In genomic region chr20:956330-956951, GRCh38 we compare ENCODE assay signal across 1 cellular context.
A peak's percentile ranks its signal among the peaks of the same experiment; 100 is the strongest.
TF ChIP-seq lines count a peak whose summit lies in the region.

No MANE protein-coding gene starts in this region.

TF ChIP-seq in HepG2, 621 proteins besides CTCF, POLR2A, EP300 and RAD21 (continued from another document and continues in another):
- TF ChIP-seq, protein P1, sequence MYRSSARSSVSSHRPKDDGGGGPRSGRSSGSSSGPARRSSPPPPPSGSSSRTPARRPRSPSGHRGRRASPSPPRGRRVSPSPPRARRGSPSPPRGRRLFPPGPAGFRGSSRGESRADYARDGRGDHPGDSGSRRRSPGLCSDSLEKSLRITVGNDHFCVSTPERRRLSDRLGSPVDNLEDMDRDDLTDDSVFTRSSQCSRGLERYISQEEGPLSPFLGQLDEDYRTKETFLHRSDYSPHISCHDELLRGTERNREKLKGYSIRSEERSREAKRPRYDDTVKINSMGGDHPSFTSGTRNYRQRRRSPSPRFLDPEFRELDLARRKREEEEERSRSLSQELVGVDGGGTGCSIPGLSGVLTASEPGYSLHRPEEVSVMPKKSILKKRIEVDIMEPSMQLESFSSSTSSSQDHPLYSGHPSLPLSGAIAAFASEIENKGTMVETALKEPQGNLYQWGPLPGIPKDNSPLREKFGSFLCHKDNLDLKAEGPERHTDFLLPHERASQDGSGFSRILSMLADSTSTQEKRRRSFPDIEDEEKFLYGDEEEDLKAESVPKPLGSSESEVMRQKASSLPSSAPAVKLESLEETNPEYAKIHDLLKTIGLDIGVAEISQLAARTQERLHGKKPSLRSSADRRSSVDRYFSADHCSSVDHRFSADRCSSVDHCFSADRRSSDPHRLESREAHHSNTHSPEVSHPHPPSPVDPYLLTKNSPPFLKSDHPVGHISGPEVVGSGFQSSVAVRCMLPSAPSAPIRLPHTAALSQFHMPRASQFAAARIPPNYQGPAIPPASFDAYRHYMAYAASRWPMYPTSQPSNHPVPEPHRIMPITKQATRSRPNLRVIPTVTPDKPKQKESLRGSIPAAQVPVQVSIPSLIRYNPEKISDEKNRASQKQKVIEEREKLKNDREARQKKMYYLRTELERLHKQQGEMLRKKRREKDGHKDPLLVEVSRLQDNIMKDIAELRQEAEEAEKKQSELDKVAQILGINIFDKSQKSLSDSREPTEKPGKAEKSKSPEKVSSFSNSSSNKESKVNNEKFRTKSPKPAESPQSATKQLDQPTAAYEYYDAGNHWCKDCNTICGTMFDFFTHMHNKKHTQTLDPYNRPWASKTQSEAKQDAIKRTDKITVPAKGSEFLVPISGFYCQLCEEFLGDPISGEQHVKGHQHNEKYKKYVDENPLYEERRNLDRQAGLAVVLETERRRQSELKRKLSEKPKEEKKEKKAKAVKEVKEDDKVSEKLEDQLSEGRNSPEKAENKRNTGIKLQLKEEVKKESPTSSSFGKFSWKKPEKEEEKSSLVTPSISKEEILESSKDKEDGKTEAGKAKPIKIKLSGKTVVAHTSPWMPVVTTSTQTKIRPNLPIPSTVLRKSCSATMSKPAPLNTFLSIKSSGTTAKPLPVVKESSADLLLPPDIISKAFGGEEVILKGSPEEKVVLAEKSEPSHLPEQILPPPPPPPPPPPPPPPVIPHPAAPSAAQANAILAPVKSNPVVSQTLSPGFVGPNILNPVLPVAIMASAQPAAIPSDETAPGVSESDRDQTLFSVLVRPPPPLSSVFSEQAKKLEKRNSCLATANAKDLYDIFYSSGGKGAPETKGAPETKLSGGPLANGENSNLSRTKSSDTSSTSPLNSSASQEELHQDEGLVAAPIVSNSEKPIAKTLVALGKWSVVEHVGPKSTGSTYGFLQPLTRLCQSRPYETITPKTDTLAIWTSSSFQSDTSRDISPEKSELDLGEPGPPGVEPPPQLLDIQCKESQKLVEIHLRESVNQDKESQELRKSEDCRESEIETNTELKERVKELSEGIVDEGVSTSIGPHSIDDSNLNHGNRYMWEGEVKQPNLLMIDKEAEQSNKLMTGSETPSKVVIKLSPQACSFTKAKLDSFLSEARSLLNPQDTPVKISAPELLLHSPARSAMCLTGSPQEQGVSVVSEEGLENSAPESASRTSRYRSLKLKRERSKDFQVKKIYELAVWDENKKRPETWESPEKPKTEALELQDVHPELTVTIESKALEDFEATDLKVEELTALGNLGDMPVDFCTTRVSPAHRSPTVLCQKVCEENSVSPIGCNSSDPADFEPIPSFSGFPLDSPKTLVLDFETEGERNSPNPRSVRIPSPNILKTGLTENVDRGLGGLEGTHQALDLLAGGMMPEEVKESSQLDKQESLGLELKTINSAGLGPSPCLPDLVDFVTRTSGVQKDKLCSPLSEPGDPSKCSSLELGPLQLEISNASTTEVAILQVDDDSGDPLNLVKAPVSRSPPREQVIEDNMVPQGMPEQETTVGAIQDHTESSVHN (CRISPR knock-in tag; IDR thresholded peaks at IDR 0.05), result peak; percentile 81; the same call in 1 of the 2 replicates
- no peak for TF ChIP-seq AGO2 (optimal IDR thresholded peaks at IDR 0.05; ENCODE audit: low read depth, low read length)
- TF ChIP-seq MEF2D (CRISPR knock-in tag; IDR thresholded peaks at IDR 0.05), result peak; percentile 35; the same call in 1 of the 2 replicates
- TF ChIP-seq LBX2 (CRISPR knock-in tag; IDR thresholded peaks at IDR 0.05; ENCODE audit: borderline replicate concordance), result 0 out of 2 replicates have a peak, but pooled peaks have one; percentile 81
- peak; percentile 58; the same call in 1 of the 2 replicates for TF ChIP-seq ZNF225 (CRISPR knock-in tag; IDR thresholded peaks at IDR 0.05)
- no peak for TF ChIP-seq SOX5 (CRISPR knock-in tag; IDR thresholded peaks at IDR 0.05; ENCODE audit: borderline replicate concordance)
- TF ChIP-seq, protein P2, sequence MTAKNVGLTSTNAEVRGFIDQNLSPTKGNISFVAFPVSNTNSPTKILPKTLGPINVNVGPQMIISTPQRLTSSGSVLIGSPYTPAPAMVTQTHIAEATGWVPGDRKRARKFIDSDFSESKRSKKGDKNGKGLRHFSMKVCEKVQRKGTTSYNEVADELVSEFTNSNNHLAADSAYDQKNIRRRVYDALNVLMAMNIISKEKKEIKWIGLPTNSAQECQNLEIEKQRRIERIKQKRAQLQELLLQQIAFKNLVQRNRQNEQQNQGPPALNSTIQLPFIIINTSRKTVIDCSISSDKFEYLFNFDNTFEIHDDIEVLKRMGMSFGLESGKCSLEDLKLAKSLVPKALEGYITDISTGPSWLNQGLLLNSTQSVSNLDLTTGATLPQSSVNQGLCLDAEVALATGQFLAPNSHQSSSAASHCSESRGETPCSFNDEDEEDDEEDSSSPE (CRISPR knock-in tag; IDR thresholded peaks at IDR 0.05), result 0 out of 2 replicates have a peak, but pooled peaks have one; percentile 23
- TF ChIP-seq KLF11 (CRISPR knock-in tag; IDR thresholded peaks at IDR 0.05), result no peak
- TF ChIP-seq ZFX (CRISPR knock-in tag; IDR thresholded peaks at IDR 0.05; ENCODE audit: low read depth), result 0 out of 2 replicates have a peak, but pooled peaks have one; percentile 31
- 0 out of 2 replicates have a peak, but pooled peaks have one; percentile 19 for TF ChIP-seq MED1 (CRISPR knock-in tag; IDR thresholded peaks at IDR 0.05)
- TF ChIP-seq NCOA2 (CRISPR knock-in tag; IDR thresholded peaks at IDR 0.05), result 0 out of 2 replicates have a peak, but pooled peaks have one; percentile 15
- TF ChIP-seq HOXD1 (CRISPR knock-in tag; IDR thresholded peaks at IDR 0.05), result no peak
- peak; percentile 67; the same call in 1 of the 2 replicates for TF ChIP-seq RNF2 (conservative IDR thresholded peaks at IDR 0.05; ENCODE audit: low read depth)
- no peak for TF ChIP-seq PHF20 (CRISPR knock-in tag; IDR thresholded peaks at IDR 0.05)
- TF ChIP-seq, protein P3, sequence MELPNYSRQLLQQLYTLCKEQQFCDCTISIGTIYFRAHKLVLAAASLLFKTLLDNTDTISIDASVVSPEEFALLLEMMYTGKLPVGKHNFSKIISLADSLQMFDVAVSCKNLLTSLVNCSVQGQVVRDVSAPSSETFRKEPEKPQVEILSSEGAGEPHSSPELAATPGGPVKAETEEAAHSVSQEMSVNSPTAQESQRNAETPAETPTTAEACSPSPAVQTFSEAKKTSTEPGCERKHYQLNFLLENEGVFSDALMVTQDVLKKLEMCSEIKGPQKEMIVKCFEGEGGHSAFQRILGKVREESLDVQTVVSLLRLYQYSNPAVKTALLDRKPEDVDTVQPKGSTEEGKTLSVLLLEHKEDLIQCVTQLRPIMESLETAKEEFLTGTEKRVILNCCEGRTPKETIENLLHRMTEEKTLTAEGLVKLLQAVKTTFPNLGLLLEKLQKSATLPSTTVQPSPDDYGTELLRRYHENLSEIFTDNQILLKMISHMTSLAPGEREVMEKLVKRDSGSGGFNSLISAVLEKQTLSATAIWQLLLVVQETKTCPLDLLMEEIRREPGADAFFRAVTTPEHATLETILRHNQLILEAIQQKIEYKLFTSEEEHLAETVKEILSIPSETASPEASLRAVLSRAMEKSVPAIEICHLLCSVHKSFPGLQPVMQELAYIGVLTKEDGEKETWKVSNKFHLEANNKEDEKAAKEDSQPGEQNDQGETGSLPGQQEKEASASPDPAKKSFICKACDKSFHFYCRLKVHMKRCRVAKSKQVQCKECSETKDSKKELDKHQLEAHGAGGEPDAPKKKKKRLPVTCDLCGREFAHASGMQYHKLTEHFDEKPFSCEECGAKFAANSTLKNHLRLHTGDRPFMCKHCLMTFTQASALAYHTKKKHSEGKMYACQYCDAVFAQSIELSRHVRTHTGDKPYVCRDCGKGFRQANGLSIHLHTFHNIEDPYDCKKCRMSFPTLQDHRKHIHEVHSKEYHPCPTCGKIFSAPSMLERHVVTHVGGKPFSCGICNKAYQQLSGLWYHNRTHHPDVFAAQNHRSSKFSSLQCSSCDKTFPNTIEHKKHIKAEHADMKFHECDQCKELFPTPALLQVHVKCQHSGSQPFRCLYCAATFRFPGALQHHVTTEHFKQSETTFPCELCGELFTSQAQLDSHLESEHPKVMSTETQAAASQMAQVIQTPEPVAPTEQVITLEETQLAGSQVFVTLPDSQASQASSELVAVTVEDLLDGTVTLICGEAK (IDR thresholded peaks at IDR 0.05), result no peak
- TF ChIP-seq, protein P3 (CRISPR knock-in tag; IDR thresholded peaks at IDR 0.05), result no peak
- TF ChIP-seq STAG1 (CRISPR knock-in tag; IDR thresholded peaks at IDR 0.05), result peak; percentile 100
- no peak for TF ChIP-seq ZNF337 (CRISPR knock-in tag; IDR thresholded peaks at IDR 0.05; ENCODE audit: borderline replicate concordance, low read depth)
- TF ChIP-seq RXRA (CRISPR knock-in tag; IDR thresholded peaks at IDR 0.05), result peak; percentile 72
- no peak for TF ChIP-seq AGO1 (IDR thresholded peaks at IDR 0.05; ENCODE audit: low read depth, low read length, poor library complexity, severe bottlenecking)
- peak; percentile 58 for TF ChIP-seq IKZF4 (CRISPR knock-in tag; IDR thresholded peaks at IDR 0.05; ENCODE audit: borderline replicate concordance, low read depth, not compliant biosample characterization)
- peak; percentile 69; the same call in 1 of the 2 replicates for TF ChIP-seq ZNF274 (CRISPR knock-in tag; IDR thresholded peaks at IDR 0.05)
- TF ChIP-seq ZNF383 (CRISPR knock-in tag; IDR thresholded peaks at IDR 0.05; ENCODE audit: borderline replicate concordance), result peak; percentile 90; the same call in 1 of the 2 replicates
- TF ChIP-seq REXO4 (CRISPR knock-in tag; IDR thresholded peaks at IDR 0.05; ENCODE audit: borderline replicate concordance), result no peak
- TF ChIP-seq, protein P4, sequence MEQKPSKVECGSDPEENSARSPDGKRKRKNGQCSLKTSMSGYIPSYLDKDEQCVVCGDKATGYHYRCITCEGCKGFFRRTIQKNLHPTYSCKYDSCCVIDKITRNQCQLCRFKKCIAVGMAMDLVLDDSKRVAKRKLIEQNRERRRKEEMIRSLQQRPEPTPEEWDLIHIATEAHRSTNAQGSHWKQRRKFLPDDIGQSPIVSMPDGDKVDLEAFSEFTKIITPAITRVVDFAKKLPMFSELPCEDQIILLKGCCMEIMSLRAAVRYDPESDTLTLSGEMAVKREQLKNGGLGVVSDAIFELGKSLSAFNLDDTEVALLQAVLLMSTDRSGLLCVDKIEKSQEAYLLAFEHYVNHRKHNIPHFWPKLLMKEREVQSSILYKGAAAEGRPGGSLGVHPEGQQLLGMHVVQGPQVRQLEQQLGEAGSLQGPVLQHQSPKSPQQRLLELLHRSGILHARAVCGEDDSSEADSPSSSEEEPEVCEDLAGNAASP (CRISPR knock-in tag; IDR thresholded peaks at IDR 0.05; ENCODE audit: borderline replicate concordance), result peak; percentile 59; the same call in 1 of the 2 replicates
- no peak for TF ChIP-seq CCAR2 (optimal IDR thresholded peaks at IDR 0.05; ENCODE audit: low read depth, low read length)
- 0 out of 2 replicates have a peak, but pooled peaks have one; percentile 46 for TF ChIP-seq RELA (CRISPR knock-in tag; IDR thresholded peaks at IDR 0.05)
- TF ChIP-seq ZNF816 (CRISPR knock-in tag; IDR thresholded peaks at IDR 0.05; ENCODE audit: borderline replicate concordance), result no peak
- peak; percentile 69; the same call in 1 of the 2 replicates for TF ChIP-seq IKZF5 (CRISPR knock-in tag; IDR thresholded peaks at IDR 0.05)
- peak; percentile 87 for TF ChIP-seq TEAD3 (CRISPR knock-in tag; optimal IDR thresholded peaks at IDR 0.05; ENCODE audit: borderline replicate concordance)
- peak; percentile 56; the same call in 1 of the 2 replicates for TF ChIP-seq ZBTB7B (CRISPR knock-in tag; IDR thresholded peaks at IDR 0.05)
- no peak for TF ChIP-seq TBX2 (CRISPR knock-in tag; IDR thresholded peaks at IDR 0.05; ENCODE audit: borderline replicate concordance)
- peak; percentile 59; the same call in 1 of the 2 replicates for TF ChIP-seq FOXO1 (CRISPR knock-in tag; IDR thresholded peaks at IDR 0.05)
